ENCODE assay signal across 8 cellular contexts in genomic region chr5:68460147-68460760, GRCh38.
DNase-seq lines count a peak whose midpoint lies in the region; ATAC-seq and TF ChIP-seq lines count a peak whose summit lies in the region.

No MANE protein-coding gene starts in this region.

- CTCF ChIA-PET in Calu3 (lab: Charles Lee) = no interaction called here

- intact Hi-C loops in Calu3 (cut with micrococcal nuclease; ENCODE audit: unreplicated experiment) = loop anchor here (1.0 kb wide), 1 partner anchor 174 kb away; no protein-coding TSS in a partner anchor

- peaks cover under 1% of the 10 kb centered on the region for H3K9me3 Mint-ChIP-seq in Calu3 (ENCODE audit: low read depth, unreplicated experiment)
- no peaks in the 10 kb centered on the region for H3K9me3 Mint-ChIP-seq in glutamatergic neuron (ENCODE audit: unreplicated experiment)

- no peaks in the 10 kb centered on the region for H3K27me3 Mint-ChIP-seq in Calu3 (ENCODE audit: unreplicated experiment)
- no peaks in the 10 kb centered on the region for H3K27me3 Mint-ChIP-seq in glutamatergic neuron (ENCODE audit: unreplicated experiment)

- peak; percentile 52 for DNase-seq in Calu3
- DNase-seq in GM20000 (ENCODE audit: low spot score) = peak; percentile 29
- DNase-seq in NCI-H2029 treated with DMSO at 0.1 percent for 48 hours (lab: John Stamatoyannopoulos, UW) = peak; percentile 42
- DNase-seq in activated T-cell treated with anti-CD3 and anti-CD28 coated beads for 4 hours = peak; percentile 47
- DNase-seq in glutamatergic neuron = no peak
- peak; percentile 67 for DNase-seq in renal cortical epithelial cell (ENCODE audit: low read depth)

- BruUV-seq in Calu3 (replicated peaks; lab: Mats Ljungman, UMichigan) = no TSS peak

- H3K4me1 Mint-ChIP-seq in Calu3 (ENCODE audit: low read depth, unreplicated experiment) (peaks cover 49% of the 10 kb centered on the region), glutamatergic neuron (ENCODE audit: low read depth, unreplicated experiment) (peaks cover 3% of the 10 kb centered on the region)

- no peak overlapping the region for H3K4me3 Mint-ChIP-seq in Calu3 (ENCODE audit: low read depth, unreplicated experiment)
- H3K4me3 Mint-ChIP-seq in glutamatergic neuron (ENCODE audit: unreplicated experiment) = no peak overlapping the region

- no peak for ATAC-seq in HG03025 (IDR thresholded peaks at IDR 0.05; ENCODE audit: low FRiP score, unreplicated experiment)
- ATAC-seq in HG03039 (IDR thresholded peaks at IDR 0.05; ENCODE audit: unreplicated experiment) = no peak

- H3K36me3 Mint-ChIP-seq in Calu3 (ENCODE audit: insufficient read depth, unreplicated experiment) (peaks cover 10% of the 10 kb centered on the region), glutamatergic neuron (ENCODE audit: unreplicated experiment) (no peaks in the 10 kb centered on the region)

- H3K27ac Mint-ChIP-seq in Calu3 (ENCODE audit: unreplicated experiment) (no peak overlapping the region), glutamatergic neuron (ENCODE audit: unreplicated experiment) (no peak overlapping the region)

- TF ChIP-seq CTCF in Calu3 (IDR thresholded peaks at IDR 0.05; ENCODE audit: unreplicated experiment) = peak; percentile 24
- peak; percentile 42 for TF ChIP-seq CTCF in GM20000 (IDR thresholded peaks at IDR 0.05; ENCODE audit: extremely low read depth, missing control alignments)
- TF ChIP-seq CTCF in glutamatergic neuron (IDR thresholded peaks at IDR 0.05; ENCODE audit: partially characterized antibody, unreplicated experiment) = peak; percentile 65
